1 cellular context compared by ENCODE assay signal in genomic region chr5:72194846-72195245, GRCh38.
TF ChIP-seq lines count a peak whose summit lies in the region.

No MANE protein-coding gene starts in this region.

TF ChIP-seq in HepG2, 621 proteins besides CTCF, POLR2A, EP300 and RAD21 (continued from another document):
- TF ChIP-seq ZNF281 (CRISPR knock-in tag; IDR thresholded peaks at IDR 0.05; ENCODE audit: borderline replicate concordance) (no peak), ZNF180 (CRISPR knock-in tag; IDR thresholded peaks at IDR 0.05; ENCODE audit: borderline replicate concordance, low read depth) (no peak), ZC3H4 (CRISPR knock-in tag; IDR thresholded peaks at IDR 0.05; ENCODE audit: borderline replicate concordance) (no peak), HOXA3 (CRISPR knock-in tag; IDR thresholded peaks at IDR 0.05) (no peak), ZFP36 (IDR thresholded peaks at IDR 0.05; ENCODE audit: borderline replicate concordance, low read depth, low read length, partially characterized antibody) (no peak)
